In the genomic region with DNA sequence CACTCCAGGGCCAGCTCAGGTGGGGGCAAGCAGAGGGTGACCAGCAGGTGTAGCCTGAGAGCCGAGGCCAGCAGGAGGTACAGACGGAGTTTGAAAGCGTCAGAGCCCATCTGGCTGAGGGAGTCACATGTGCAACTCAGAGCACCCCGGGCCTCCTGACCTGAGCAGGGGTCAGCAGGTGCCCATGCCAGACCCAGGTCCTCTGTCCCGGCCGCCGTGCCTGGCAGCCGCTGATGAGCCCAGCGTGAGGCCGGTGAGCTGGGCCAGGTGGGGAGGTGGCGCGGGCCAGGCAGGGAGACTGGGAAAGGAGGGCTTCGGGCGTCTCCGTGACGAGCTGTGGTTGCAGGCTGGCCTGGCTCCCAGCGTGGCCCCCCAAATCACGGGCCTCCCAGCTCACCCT, we compare ENCODE assay signal across 10 cellular contexts.
DNase-seq lines count a peak whose midpoint lies in the region; TF ChIP-seq lines count a peak whose summit lies in the region.
"Had no signal": no experiment of that assay in that cellular context is flagged by ENCODE, and none has a peak within 500 bp of the region (broad histone marks: within the 10 kb centered on the region; RNA-seq: fewer than 3 reads in every experiment).

No MANE protein-coding gene starts in this region.

- intact Hi-C loops in activated CD4-positive, alpha-beta T cell treated with anti-CD3 and anti-CD28 coated beads, Interleukin-2, amount 10 ng/mL, durations not matched to agents 24 days and 14 days (cut with micrococcal nuclease): no loop called here
- intact Hi-C loops in transverse colon (cut with DNase I; ENCODE audit: low total_unique reads): loop anchor here (10.0 kb wide), 1 partner anchor 124 kb away; no protein-coding TSS in a partner anchor

- peak overlapping the region; percentile 19 for H4K91ac ChIP-seq in mesenchymal stem cell (ENCODE audit: low read length)

- no peaks in the 10 kb centered on the region for H3K27me3 Mint-ChIP-seq in activated CD4-positive, alpha-beta T cell treated with anti-CD3 and anti-CD28 coated beads, Interleukin-2, amount 10 ng/mL, durations not matched to agents 7 days and 5 days
- no peaks in the 10 kb centered on the region for H3K27me3 Mint-ChIP-seq in activated CD4-positive, alpha-beta T cell treated with anti-CD3 and anti-CD28 coated beads, Interleukin-2, amount 10 ng/mL, durations not matched to agents 24 days and 14 days

- peak overlapping the region in 1 of 2 experiments; percentile 32 for H3K4ac ChIP-seq in mesenchymal stem cell (ENCODE audit: low read depth in 1 of 2, low read length in 2 of 2)

- H2BK15ac ChIP-seq in mesenchymal stem cell (ENCODE audit: low read depth, poor library complexity, severe bottlenecking): peak overlapping the region; percentile 29

- POLR2A ChIA-PET in activated CD4-positive, alpha-beta T cell treated with anti-CD3 and anti-CD28 coated beads, Interleukin-2, amount 10 ng/mL, durations not matched to agents 7 days and 5 days (lab: Charles Lee): no interaction called here

- H2AFZ ChIP-seq in mesenchymal stem cell (ENCODE audit: low read depth, low read length): no peak overlapping the region

- H2BK12ac ChIP-seq in mesenchymal stem cell (ENCODE audit: low read length in 2 of 2): peak overlapping the region in 1 of 2 experiments; percentile 37

- peaks cover 14% of the 10 kb centered on the region for H3K36me3 Mint-ChIP-seq in activated CD4-positive, alpha-beta T cell treated with anti-CD3 and anti-CD28 coated beads, Interleukin-2, amount 10 ng/mL, durations not matched to agents 7 days and 5 days (ENCODE audit: low read depth)
- H3K36me3 Mint-ChIP-seq in activated CD4-positive, alpha-beta T cell treated with anti-CD3 and anti-CD28 coated beads, Interleukin-2, amount 10 ng/mL, durations not matched to agents 24 days and 14 days (ENCODE audit: low read depth): peaks cover 3% of the 10 kb centered on the region

- TF ChIP-seq EP300 in transverse colon (IDR thresholded peaks at IDR 0.05; ENCODE audit: low read depth): no peak

- peaks cover 4% of the 10 kb centered on the region for H3K79me1 ChIP-seq in mesenchymal stem cell (replicated peaks; ENCODE audit: low read length, poor library complexity, severe bottlenecking)

- in situ Hi-C loops in transverse colon (cut with MboI; ENCODE audit: low pct_ligation_motif_present in 1 of 4, low pct_unique_long_range_greater_than_20kb in 1 of 4, low sequenced_read_pairs in 3 of 4): no loop called here

- no peak for TF ChIP-seq CTCF in transverse colon (IDR thresholded peaks at IDR 0.05)

- no peaks in the 10 kb centered on the region for H3K27me3 ChIP-seq in mesenchymal stem cell (ENCODE audit: control insufficient read depth in 1 of 2, insufficient read depth in 1 of 2, low read length in 2 of 2)
- no peaks in the 10 kb centered on the region for H3K27me3 ChIP-seq in transverse colon

- CTCF ChIA-PET in activated CD4-positive, alpha-beta T cell treated with anti-CD3 and anti-CD28 coated beads, Interleukin-2, amount 10 ng/mL, durations not matched to agents 7 days and 5 days (lab: Charles Lee): interaction anchor here (1.1 to 1.4 kb wide), 2 partner anchors 8 to 123 kb away, joined by 3 to 4 read pairs; no protein-coding TSS in a partner anchor

- H2AK5ac ChIP-seq in mesenchymal stem cell (ENCODE audit: low read length, severe bottlenecking): peak overlapping the region; percentile 77

- H3K36me3 ChIP-seq in mesenchymal stem cell (ENCODE audit: control insufficient read depth in 1 of 2, insufficient read depth in 2 of 2, low read depth in 1 of 2, low read length in 2 of 2) (no peaks in the 10 kb centered on the region), transverse colon (no peaks in the 10 kb centered on the region)

- H3K4me3 ChIP-seq in mesenchymal stem cell (ENCODE audit: insufficient read depth in 1 of 2, low read depth in 1 of 2, low read length in 2 of 2) (no peak overlapping the region), transverse colon (no peak overlapping the region)

- peak overlapping the region in 1 of 2 experiments; percentile 27 for H3K23ac ChIP-seq in mesenchymal stem cell (ENCODE audit: low read length in 2 of 2)

- H3K4me1 ChIP-seq in mesenchymal stem cell (ENCODE audit: control insufficient read depth, insufficient read depth, low read depth, low read length) (peaks cover 24% of the 10 kb centered on the region), transverse colon (peaks cover 0 to 26% (median 11%) of the 10 kb centered on the region in 4 donors)

- H4K8ac ChIP-seq in mesenchymal stem cell (ENCODE audit: low read length): peak overlapping the region; percentile 59

- peak overlapping the region; percentile 9 for H2BK120ac ChIP-seq in mesenchymal stem cell (ENCODE audit: low read depth, low read length)

- H3K27ac ChIP-seq in mesenchymal stem cell (ENCODE audit: low read length, poor library complexity, severe bottlenecking) (no peak overlapping the region), transverse colon (peak overlapping the region; percentile 48 to 71 (median 59))

- H3K9me3 Mint-ChIP-seq in activated CD4-positive, alpha-beta T cell treated with anti-CD3 and anti-CD28 coated beads, Interleukin-2, amount 10 ng/mL, durations not matched to agents 7 days and 5 days: peaks cover 4% of the 10 kb centered on the region
- H3K9me3 Mint-ChIP-seq in activated CD4-positive, alpha-beta T cell treated with anti-CD3 and anti-CD28 coated beads, Interleukin-2, amount 10 ng/mL, durations not matched to agents 24 days and 14 days: no peaks in the 10 kb centered on the region

- 93% methylated on average over 18 of the region's 18 CpGs for WGBS in mesenchymal stem cell
- WGBS in transverse colon (ENCODE audit: low coverage in 1 of 2), 2 donors: 88% methylated on average over 18 of the region's 18 CpGs; no CpG with 5 or more reads in 1 of the 2 donors

- DNase-seq in activated CD4-positive, alpha-beta T cell treated with anti-CD3 and anti-CD28 coated beads, Interleukin-2, amount 10 ng/mL, durations not matched to agents 7 days and 5 days: no peak
- DNase-seq in activated CD4-positive, alpha-beta T cell treated with anti-CD3 and anti-CD28 coated beads, Interleukin-2, amount 10 ng/mL, durations not matched to agents 24 days and 14 days: no peak
- peak; percentile 36 for DNase-seq in cerebellum (ENCODE audit: low spot score)
- DNase-seq in mesenchymal stem cell: no peak
- no peak for DNase-seq in transverse colon
- no peak for DNase-seq in T-helper 9 cell
- no peak for DNase-seq in HuH-7.5 (ENCODE audit: low spot score)
- no peak for DNase-seq in T-helper 1 cell
- DNase-seq: NCI-H345, SHP77 treated with DMSO at 0.1 percent for 48 hours had no signal

- peak overlapping the region in 1 of 2 experiments; percentile 67 for H3K18ac ChIP-seq in mesenchymal stem cell (ENCODE audit: low read depth in 1 of 2, low read length in 2 of 2)

- TF ChIP-seq POLR2A in transverse colon (IDR thresholded peaks at IDR 0.05): no peak

- peak overlapping the region in 1 of 2 experiments; percentile 67 for H3K14ac ChIP-seq in mesenchymal stem cell (ENCODE audit: low read length in 2 of 2)

- peaks cover 52% of the 10 kb centered on the region for H3K4me1 Mint-ChIP-seq in activated CD4-positive, alpha-beta T cell treated with anti-CD3 and anti-CD28 coated beads, Interleukin-2, amount 10 ng/mL, durations not matched to agents 7 days and 5 days
- H3K4me1 Mint-ChIP-seq in activated CD4-positive, alpha-beta T cell treated with anti-CD3 and anti-CD28 coated beads, Interleukin-2, amount 10 ng/mL, durations not matched to agents 24 days and 14 days: peaks cover 53% of the 10 kb centered on the region

- peak overlapping the region; percentile 60 for H3K27ac Mint-ChIP-seq in activated CD4-positive, alpha-beta T cell treated with anti-CD3 and anti-CD28 coated beads, Interleukin-2, amount 10 ng/mL, durations not matched to agents 7 days and 5 days
- no peak overlapping the region for H3K27ac Mint-ChIP-seq in activated CD4-positive, alpha-beta T cell treated with anti-CD3 and anti-CD28 coated beads, Interleukin-2, amount 10 ng/mL, durations not matched to agents 24 days and 14 days

- no peak overlapping the region for H3K4me3 Mint-ChIP-seq in activated CD4-positive, alpha-beta T cell treated with anti-CD3 and anti-CD28 coated beads, Interleukin-2, amount 10 ng/mL, durations not matched to agents 7 days and 5 days
- H3K4me3 Mint-ChIP-seq in activated CD4-positive, alpha-beta T cell treated with anti-CD3 and anti-CD28 coated beads, Interleukin-2, amount 10 ng/mL, durations not matched to agents 24 days and 14 days: no peak overlapping the region

- no peak overlapping the region for H3K4me2 ChIP-seq in mesenchymal stem cell (ENCODE audit: low read length, poor library complexity, severe bottlenecking)

- H3K9me3 ChIP-seq in mesenchymal stem cell (ENCODE audit: control insufficient read depth, low read length): no peaks in the 10 kb centered on the region
- H3K9me3 ChIP-seq in transverse colon: no peaks in the 10 kb centered on the region

- H3K9ac ChIP-seq in mesenchymal stem cell (ENCODE audit: low read length): peak overlapping the region; percentile 86

- H2BK5ac ChIP-seq in mesenchymal stem cell (ENCODE audit: low read depth, low read length, poor library complexity, severe bottlenecking): no peak overlapping the region
